ENCODE assay signal across 9 cellular contexts in the genomic region with DNA sequence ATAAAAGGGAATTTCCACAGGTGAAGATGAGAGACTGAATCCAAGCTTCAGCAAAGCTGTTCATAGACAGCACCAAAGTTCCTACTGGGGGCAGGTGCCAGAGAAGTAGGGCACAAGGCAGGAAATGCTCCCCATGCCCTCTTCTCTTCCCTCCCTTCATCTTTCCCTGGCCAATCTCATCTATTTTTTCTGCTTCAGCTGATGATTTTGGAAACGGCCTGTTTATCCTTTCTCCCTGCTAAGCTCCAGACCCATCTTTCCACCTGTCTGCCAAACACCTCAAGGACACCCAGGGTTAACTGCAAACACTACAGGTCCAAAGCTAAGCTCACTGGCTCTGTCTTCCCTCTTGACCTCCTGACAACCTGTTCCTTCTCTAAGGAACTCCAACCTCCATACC. TPM values are rescaled to one million over a fixed set of nuclear protein-coding genes. Genes with fewer than 3 reads are reported as not detected.
"Had no signal": no experiment of that assay in that cellular context is flagged by ENCODE, and none has a peak within 500 bp of the region (broad histone marks: within the 10 kb centered on the region; RNA-seq: fewer than 3 reads in every experiment).

No MANE protein-coding gene starts in this region.

- H3K27ac ChIP-seq: HL-60 had no signal

- H3K27ac Mint-ChIP-seq: IgD-negative memory B cell had no signal

- DNase-seq: IMR-90, KBM-7, KG1 had no signal

- ATAC-seq: HepG2, K562 had no signal

- H3K4me3 ChIP-seq: K562 had no signal

RNA-seq across cellular contexts. Expression of gene KCND3, which starts 18.1 kb away (rescaled TPM):
- total RNA-seq: HepG2, HT-29, HT1080, K562 had no signal
